In the genomic region with DNA sequence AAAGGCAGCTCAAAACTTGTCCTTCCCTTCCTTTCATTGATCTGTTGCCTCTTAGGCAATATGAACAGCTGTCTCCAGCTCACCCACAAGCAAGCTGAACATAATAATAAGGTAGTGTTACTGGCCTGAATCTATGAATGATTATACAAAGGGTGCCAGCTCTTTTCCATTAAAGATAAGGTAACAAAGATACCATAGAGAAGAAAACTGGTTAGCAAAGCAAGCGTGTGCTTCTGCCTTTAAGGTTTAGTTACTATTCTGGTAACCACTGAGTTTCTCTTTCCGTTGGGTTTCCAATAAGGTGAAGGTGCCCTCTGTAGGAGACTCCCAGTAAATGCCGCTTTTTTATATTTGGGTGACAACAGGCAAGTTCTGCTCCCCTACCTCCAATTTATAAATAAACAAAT, we compare ENCODE assay signal across 8 cellular contexts. TPM values are rescaled to one million over a fixed set of nuclear protein-coding genes. Genes with fewer than 3 reads are reported as not detected.
DNase-seq lines count a peak whose midpoint lies in the region; ATAC-seq and TF ChIP-seq lines count a peak whose summit lies in the region.

No MANE protein-coding gene starts in this region.

- peak; percentile 95 for ATAC-seq in GM18517 (IDR thresholded peaks at IDR 0.05; ENCODE audit: unreplicated experiment)
- peak; percentile 95 for ATAC-seq in HG02884 (IDR thresholded peaks at IDR 0.05; ENCODE audit: unreplicated experiment)
- peak; percentile 84 for ATAC-seq in upper lobe of right lung

- TF ChIP-seq CTCF in AG10803 (conservative IDR thresholded peaks at IDR 0.05; ENCODE audit: low read length) (peak; percentile 39), VCaP (conservative IDR thresholded peaks at IDR 0.05) (peak; percentile 52), upper lobe of right lung (IDR thresholded peaks at IDR 0.05) (peak; percentile 69)

- H3K4me3 ChIP-seq in AG10803 (ENCODE audit: low read length) (no peak overlapping the region), upper lobe of right lung (no peak overlapping the region)

- intact Hi-C loops in upper lobe of right lung (cut with DNase I), result no loop called here

- DNase-seq in AG10803 (ENCODE audit: low read depth) (no peak), NCI-H1417 treated with DMSO at 0.1 percent for 48 hours (lab: John Stamatoyannopoulos, UW) (peak; percentile 73), iPS-NIHi11 (ENCODE audit: low spot score) (peak; percentile 45), upper lobe of right lung (no peak), dedifferentiated amniotic fluid mesenchymal stem cell (ENCODE audit: extremely low spot score) (no peak)

- H3K4me1 ChIP-seq in upper lobe of right lung, result no peaks in the 10 kb centered on the region

- no peaks in the 10 kb centered on the region for H3K36me3 ChIP-seq in upper lobe of right lung

- no peaks in the 10 kb centered on the region for H3K27me3 ChIP-seq in upper lobe of right lung

- H3K9me3 ChIP-seq in upper lobe of right lung, result no peaks in the 10 kb centered on the region

- H3K27ac ChIP-seq in VCaP (peak overlapping the region; percentile 14; the same call in 1 of the 2 replicates), upper lobe of right lung (no peak overlapping the region)

RNA-seq across cellular contexts. Expression of a gene that starts 12.1 kb away (rescaled TPM):
- total RNA-seq in upper lobe of right lung, result 11.5 TPM

Comparison
In these comparisons a context has a peak if more than half of its experiments do, and no peak if none do; other contexts are left out.
1. DNase-seq: peak in NCI-H1417 treated with DMSO at 0.1 percent for 48 hours (single experiment) and iPS-NIHi11 (single experiment); none in AG10803 (single experiment), upper lobe of right lung (single experiment) and dedifferentiated amniotic fluid mesenchymal stem cell (single experiment).
2. Peak in every context shown above with its lines, with median percentiles within 50 percentile points of each other: CTCF ChIP-seq and ATAC-seq.